In the genomic region with DNA sequence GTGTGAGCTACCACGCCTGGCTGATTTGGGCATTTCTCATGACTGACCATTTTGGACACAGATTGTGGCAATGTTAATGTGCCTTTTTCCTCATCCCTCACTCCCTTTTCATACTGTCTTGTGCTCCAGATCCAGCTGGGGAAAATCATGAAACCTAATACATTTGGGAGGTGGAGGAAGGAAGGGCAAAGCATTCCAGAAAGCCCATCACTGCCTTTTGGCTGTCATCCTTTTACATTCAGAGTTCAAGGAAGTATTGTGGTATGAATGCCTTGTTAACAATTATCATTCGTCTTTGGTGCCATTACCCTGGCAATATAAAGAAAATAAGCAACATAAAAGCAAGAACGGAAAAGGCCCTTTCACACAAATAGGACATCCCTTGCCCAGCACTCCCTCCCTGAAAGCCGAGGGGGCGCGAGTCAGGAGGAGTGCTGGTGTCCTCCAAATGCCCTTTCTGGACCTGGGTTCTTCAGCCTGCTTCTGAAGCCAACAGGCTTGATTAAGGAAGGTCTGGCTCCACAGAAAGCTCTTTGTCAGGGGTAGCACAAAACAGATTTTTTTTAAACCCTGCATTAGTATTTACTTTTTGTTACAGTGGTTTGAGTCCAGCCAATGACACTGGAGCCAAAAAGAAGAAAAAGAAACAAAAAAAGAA, we compare ENCODE assay signal across 27 cellular contexts. TPM values are rescaled to one million over a fixed set of nuclear protein-coding genes. Genes with fewer than 3 reads are reported as not detected.
DNase-seq lines count a peak whose midpoint lies in the region; ATAC-seq and TF ChIP-seq lines count a peak whose summit lies in the region.
"Had no signal": no experiment of that assay in that cellular context is flagged by ENCODE, and none has a peak within 500 bp of the region (broad histone marks: within the 10 kb centered on the region; RNA-seq: fewer than 3 reads in every experiment).

No MANE protein-coding gene starts in this region.

- no peak overlapping the region for H3K4ac ChIP-seq in mesenchymal stem cell (ENCODE audit: low read depth in 1 of 2, low read length in 2 of 2)

- H3K36me3 ChIP-seq in cardiac muscle cell (peaks cover 36% of the 10 kb centered on the region), mesenchymal stem cell (ENCODE audit: control insufficient read depth in 1 of 2, insufficient read depth in 2 of 2, low read depth in 1 of 2, low read length in 2 of 2) (peaks cover 34 to 62% of the 10 kb centered on the region in 2 experiments), ascending aorta (peaks cover 39 to 62% of the 10 kb centered on the region in 2 donors)

- H3K4me2 ChIP-seq in mesenchymal stem cell (ENCODE audit: low read length, poor library complexity, severe bottlenecking): no peak overlapping the region

- H2AFZ ChIP-seq in mesenchymal stem cell (ENCODE audit: low read depth, low read length): no peak overlapping the region

- H3K27me3 ChIP-seq in cardiac muscle cell: no peaks in the 10 kb centered on the region
- no peaks in the 10 kb centered on the region for H3K27me3 ChIP-seq in mesenchymal stem cell (ENCODE audit: control insufficient read depth in 1 of 2, insufficient read depth in 1 of 2, low read length in 2 of 2)
- H3K27me3 ChIP-seq in ascending aorta: no peaks in the 10 kb centered on the region
- H3K27me3 ChIP-seq: tibial nerve had no signal

- no peak for DNase-seq in cardiac muscle cell (ENCODE audit: low read depth in 1 of 2, low spot score in 1 of 2)
- no peak for DNase-seq in left cardiac atrium
- DNase-seq in mesenchymal stem cell: no peak
- DNase-seq in GM10266 (ENCODE audit: extremely low spot score): no peak
- DNase-seq in ascending aorta (ENCODE audit: low spot score in 2 of 2): no peak
- no peak for DNase-seq in NCI-H82 treated with DMSO at 0.1 percent for 48 hours (lab: John Stamatoyannopoulos, UW; ENCODE audit: unreplicated experiment)
- DNase-seq: activated CD4-positive, alpha-beta T cell treated with anti-CD3 and anti-CD28 coated beads, Interleukin-2, amount 50 U/mL, for 1 hour; activated CD8-positive, alpha-beta memory T cell treated with anti-CD3 and anti-CD28 coated beads, Interleukin-2, amount 10 ng/mL, durations not matched to agents 7 days and 5 days; activated naive CD4-positive, alpha-beta T cell treated with anti-CD3 and anti-CD28 coated beads for 36 hours; activated T-cell treated with anti-CD3 and anti-CD28 coated beads, Interleukin-2, amount 50 U/mL, for 72 hours; amniotic stem cell; CD8-positive, alpha-beta memory T cell; dermis blood vessel endothelial cell; DMS153; glutamatergic neuron; Karpas-422; NCI-H1436 treated with DMSO at 0.1 percent for 48 hours; NCI-H2107; NCI-H446; NCI-H82; stimulated activated naive CD8-positive, alpha-beta T cell treated with anti-CD3 and anti-CD28 coated beads, Interleukin-15, amount 100 ng/mL, for 72 hours; T-helper 9 cell; WERI-Rb-1 had no signal

- WGBS in mesenchymal stem cell: 100% methylated on average over 6 of the region's 6 CpGs

- H2AK5ac ChIP-seq in mesenchymal stem cell (ENCODE audit: low read length, severe bottlenecking): no peak overlapping the region

- no peak overlapping the region for H4K91ac ChIP-seq in mesenchymal stem cell (ENCODE audit: low read length)

- H3K27ac ChIP-seq in cardiac muscle cell: peak overlapping the region; percentile 68
- peak overlapping the region; percentile 58 for H3K27ac ChIP-seq in cingulate gyrus (ENCODE audit: low read depth, low read length)
- H3K27ac ChIP-seq in mesenchymal stem cell (ENCODE audit: low read length, poor library complexity, severe bottlenecking): no peak overlapping the region
- peak overlapping the region; percentile 13 for H3K27ac ChIP-seq in temporal lobe (ENCODE audit: low read depth, low read length)
- no peak overlapping the region for H3K27ac ChIP-seq in ascending aorta
- H3K27ac ChIP-seq: WERI-Rb-1 had no signal

- no peaks in the 10 kb centered on the region for H3K4me1 ChIP-seq in cardiac muscle cell (ENCODE audit: low read depth)
- H3K4me1 ChIP-seq in mesenchymal stem cell (ENCODE audit: control insufficient read depth, insufficient read depth, low read depth, low read length): no peaks in the 10 kb centered on the region
- H3K4me1 ChIP-seq in ascending aorta: peaks cover 0 to 10% of the 10 kb centered on the region in 2 donors

- H3K14ac ChIP-seq in mesenchymal stem cell (ENCODE audit: low read length in 2 of 2): no peak overlapping the region

- TF ChIP-seq CTCF in cardiac muscle cell (IDR thresholded peaks at IDR 0.05; ENCODE audit: low read depth, low read length) (no peak), GM10266 (IDR thresholded peaks at IDR 0.05; ENCODE audit: control insufficient read depth, insufficient read depth, low read depth, missing control alignments) (no peak), ascending aorta (IDR thresholded peaks at IDR 0.05) (no peak)

- intact Hi-C loops in left cardiac atrium (cut with DNase I): no loop called here
- intact Hi-C loops in ascending aorta (cut with DNase I): no loop called here

- H2BK120ac ChIP-seq in mesenchymal stem cell (ENCODE audit: low read depth, low read length): no peak overlapping the region

- H3K9ac ChIP-seq in mesenchymal stem cell (ENCODE audit: low read length): peak overlapping the region; percentile 45

- H3K18ac ChIP-seq in mesenchymal stem cell (ENCODE audit: low read depth in 1 of 2, low read length in 2 of 2): no peak overlapping the region

- no peak overlapping the region for H3K23ac ChIP-seq in mesenchymal stem cell (ENCODE audit: low read length in 2 of 2)

- peaks cover 23% of the 10 kb centered on the region for H3K79me1 ChIP-seq in mesenchymal stem cell (replicated peaks; ENCODE audit: low read length, poor library complexity, severe bottlenecking)

- no peak overlapping the region for H2BK15ac ChIP-seq in mesenchymal stem cell (ENCODE audit: low read depth, poor library complexity, severe bottlenecking)

- H3K9me3 ChIP-seq in cardiac muscle cell (ENCODE audit: low read depth) (no peaks in the 10 kb centered on the region), mesenchymal stem cell (ENCODE audit: control insufficient read depth, low read length) (no peaks in the 10 kb centered on the region), ascending aorta (no peaks in the 10 kb centered on the region)
- H3K9me3 ChIP-seq: tibial nerve had no signal

- H4K8ac ChIP-seq in mesenchymal stem cell (ENCODE audit: low read length): no peak overlapping the region

- no peak for ATAC-seq in left cardiac atrium
- ATAC-seq: activated CD8-positive, alpha-beta memory T cell treated with anti-CD3 and anti-CD28 coated beads, Interleukin-2, amount 10 ng/mL, durations not matched to agents 7 days and 5 days; activated T-cell treated with anti-CD3 and anti-CD28 coated beads, Interleukin-2, amount 50 U/mL, for 72 hours; stimulated activated naive CD8-positive, alpha-beta T cell treated with anti-CD3 and anti-CD28 coated beads, Interleukin-15, amount 100 ng/mL, for 72 hours had no signal

- no peak overlapping the region for H2BK12ac ChIP-seq in mesenchymal stem cell (ENCODE audit: low read length in 2 of 2)

- no peak overlapping the region for H2BK5ac ChIP-seq in mesenchymal stem cell (ENCODE audit: low read depth, low read length, poor library complexity, severe bottlenecking)

- H3K4me3 ChIP-seq in cardiac muscle cell (no peak overlapping the region), mesenchymal stem cell (ENCODE audit: insufficient read depth in 1 of 2, low read depth in 1 of 2, low read length in 2 of 2) (no peak overlapping the region), ascending aorta (no peak overlapping the region)
- H3K4me3 ChIP-seq: lung, tibial nerve had no signal

RNA-seq across cellular contexts. Expression of a gene that starts 20.1 kb away (rescaled TPM):
- total RNA-seq in cardiac muscle cell (83.1 and 113 TPM in 2 replicates), left cardiac atrium (10 to 100 TPM; 66.6 to 92.4 TPM), temporal lobe (26.8 TPM), ascending aorta (89.7 TPM)
- 85.2 and 92.9 TPM in 2 replicates for polyA plus RNA-seq in cardiac muscle cell
- 118 TPM for polyA plus RNA-seq in mesenchymal stem cell (2013, experiment 1 of 2)
- polyA plus RNA-seq in mesenchymal stem cell (2013, experiment 2 of 2): 123 TPM

RNA-seq across cellular contexts. Expression of a gene that starts 29.7 kb away (rescaled TPM):
- total RNA-seq in cardiac muscle cell (113 and 141 TPM in 2 replicates), left cardiac atrium (10 to 100 TPM; 30.9 to 33.2 TPM), temporal lobe (36.4 TPM), ascending aorta (5.0 TPM)
- 60.6 and 66.0 TPM in 2 replicates for polyA plus RNA-seq in cardiac muscle cell
- polyA plus RNA-seq in mesenchymal stem cell (2013, experiment 1 of 2): 21.4 TPM
- polyA plus RNA-seq in mesenchymal stem cell (2013, experiment 2 of 2): 21.3 TPM

RNA-seq across cellular contexts. Expression of a gene that starts 51.1 kb away (rescaled TPM):
- total RNA-seq in cardiac muscle cell (41.0 and 66.3 TPM in 2 replicates), left cardiac atrium (100 to 1,000 TPM in 1 of 2 donors, 10 to 100 TPM in 1; 92.1 to 132 TPM), temporal lobe (3.9 TPM), ascending aorta (65.5 TPM)
- polyA plus RNA-seq in cardiac muscle cell: 36.0 and 41.7 TPM in 2 replicates
- polyA plus RNA-seq in mesenchymal stem cell (2013, experiment 1 of 2): 63.5 TPM
- polyA plus RNA-seq in mesenchymal stem cell (2013, experiment 2 of 2): 58.4 TPM

RNA-seq across cellular contexts. Expression of a gene that starts 54.3 kb away (rescaled TPM):
- total RNA-seq in cardiac muscle cell (16.3 and 29.3 TPM in 2 replicates), left cardiac atrium (1 to 10 TPM; 8.4 to 8.7 TPM), temporal lobe (4.2 TPM), ascending aorta (14.7 TPM)
- 20.5 and 30.5 TPM in 2 replicates for polyA plus RNA-seq in cardiac muscle cell
- 3.8 TPM for polyA plus RNA-seq in mesenchymal stem cell (2013, experiment 1 of 2)
- polyA plus RNA-seq in mesenchymal stem cell (2013, experiment 2 of 2): 4.1 TPM

Comparison
In these comparisons a context has a peak if more than half of its experiments do, and no peak if none do; other contexts are left out.
1. H3K27ac ChIP-seq: peak in cardiac muscle cell (single experiment), cingulate gyrus (single experiment) and temporal lobe (single experiment); none in mesenchymal stem cell (single experiment) and ascending aorta (0 of 2).